12 cellular contexts compared by ENCODE assay signal in the genomic region with DNA sequence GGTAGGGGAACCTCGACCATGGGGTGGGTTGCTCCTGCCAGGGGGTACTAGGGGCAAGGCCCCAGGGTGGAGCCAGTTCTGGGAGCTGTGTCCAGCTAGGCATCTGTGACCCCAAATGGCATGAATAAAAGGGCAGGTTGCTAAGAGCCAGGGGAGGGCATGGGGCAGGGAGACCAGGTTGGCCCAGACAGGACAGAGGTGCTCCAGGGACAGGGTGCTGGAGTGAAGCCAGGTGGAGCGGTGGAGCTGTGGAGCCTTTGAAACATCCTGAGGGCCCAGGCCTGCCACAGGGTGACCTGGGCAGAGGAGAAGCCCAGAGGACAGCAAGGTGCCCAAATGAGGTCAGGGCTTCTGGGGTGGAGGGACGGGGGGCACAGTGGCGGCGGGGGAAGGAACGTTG. TPM values are rescaled to one million over a fixed set of nuclear protein-coding genes. Genes with fewer than 3 reads are reported as not detected.
"Had no signal": no experiment of that assay in that cellular context is flagged by ENCODE, and none has a peak within 500 bp of the region (broad histone marks: within the 10 kb centered on the region; RNA-seq: fewer than 3 reads in every experiment).

No MANE protein-coding gene starts in this region.

RNA-seq across cellular contexts. Expression of gene GP9, which starts 27.7 kb away (rescaled TPM):
- total RNA-seq: activated CD4-positive, alpha-beta memory T cell treated with anti-CD3 and anti-CD28 coated beads for 36 hours; activated CD4-positive, alpha-beta T cell treated with anti-CD3 and anti-CD28 coated beads, Interleukin-2, amount 10 ng/mL, durations not matched to agents 24 days and 14 days; activated naive CD8-positive, alpha-beta T cell treated with anti-CD3 and anti-CD28 coated beads, Interleukin-2, amount 10 ng/mL, durations not matched to agents 7 days and 5 days; astrocyte; endothelial cell of umbilical vein; fibroblast of lung; fibroblast of villous mesenchyme; mesothelial cell of epicardium; naive thymus-derived CD8-positive, alpha-beta T cell; neural crest cell; psoas muscle had no signal
- polyA plus RNA-seq: endothelial cell of umbilical vein; esophagus; fibroblast of lung; naive thymus-derived CD8-positive, alpha-beta T cell had no signal
